ENCODE assay signal across 17 cellular contexts in genomic region chr16:48864055-48864454, GRCh38.
DNase-seq lines count a peak whose midpoint lies in the region; TF ChIP-seq lines count a peak whose summit lies in the region.
"Had no signal": no experiment of that assay in that cellular context is flagged by ENCODE, and none has a peak within 500 bp of the region (broad histone marks: within the 10 kb centered on the region; RNA-seq: fewer than 3 reads in every experiment).

No MANE protein-coding gene starts in this region.

- H3K27me3 ChIP-seq in OCI-LY1 (ENCODE audit: insufficient read depth, low read length) (no peaks in the 10 kb centered on the region), uterus (no peaks in the 10 kb centered on the region), SJCRH30 (no peaks in the 10 kb centered on the region)

- H3K9me3 ChIP-seq in OCI-LY1 (ENCODE audit: low read length) (no peaks in the 10 kb centered on the region), uterus (no peaks in the 10 kb centered on the region), SJCRH30 (replicated peaks) (no peaks in the 10 kb centered on the region)

- H3K27me3 Mint-ChIP-seq in endothelial cell (ENCODE audit: unreplicated experiment): no peaks in the 10 kb centered on the region
- H3K27me3 Mint-ChIP-seq: T-helper 17 cell had no signal

- H3K27ac ChIP-seq in C4-2B: no peak overlapping the region
- H3K27ac ChIP-seq in OCI-LY1 (ENCODE audit: low read depth, low read length, poor library complexity, severe bottlenecking): no peak overlapping the region
- H3K27ac ChIP-seq in uterus: no peak overlapping the region
- H3K27ac ChIP-seq in SJCRH30: no peak overlapping the region
- H3K27ac ChIP-seq: GM23248 had no signal

- H3K36me3 Mint-ChIP-seq in endothelial cell (ENCODE audit: low read depth, unreplicated experiment): no peaks in the 10 kb centered on the region

- H3K4me3 Mint-ChIP-seq in endothelial cell (ENCODE audit: unreplicated experiment): no peak overlapping the region
- H3K4me3 Mint-ChIP-seq: T-helper 17 cell had no signal

- no peak for TF ChIP-seq POLR2A in uterus (IDR thresholded peaks at IDR 0.05)

- H3K9me2 ChIP-seq in OCI-LY1 (ENCODE audit: low read depth, low read length): no peaks in the 10 kb centered on the region

- intact Hi-C loops in uterus (cut with DNase I; ENCODE audit: low total_unique reads): no loop called here

- H3K79me2 ChIP-seq in OCI-LY1 (ENCODE audit: insufficient read depth, low read length): no peaks in the 10 kb centered on the region

- no peak overlapping the region for H2AFZ ChIP-seq in OCI-LY1 (ENCODE audit: low read length)
- H2AFZ ChIP-seq: GM23248 had no signal

- 0 out of 2 replicates have a peak, but pooled peaks have one; percentile 10 for TF ChIP-seq CTCF in C4-2B (conservative IDR thresholded peaks at IDR 0.05)
- TF ChIP-seq CTCF in GM12875 (IDR thresholded peaks at IDR 0.05; ENCODE audit: borderline replicate concordance, insufficient read depth, low read depth, low read length): peak; percentile 26; the same call in 1 of the 2 replicates
- TF ChIP-seq CTCF in OCI-LY1 (IDR thresholded peaks at IDR 0.05; ENCODE audit: low read length): peak; percentile 25; the same call in 1 of the 2 replicates
- TF ChIP-seq CTCF in endothelial cell (IDR thresholded peaks at IDR 0.05; ENCODE audit: unreplicated experiment): peak; percentile 22
- no peak for TF ChIP-seq CTCF in uterus (IDR thresholded peaks at IDR 0.05)

- no peaks in the 10 kb centered on the region for H4K20me1 ChIP-seq in OCI-LY1 (ENCODE audit: insufficient read depth, low read length)

- H3K36me3 ChIP-seq in OCI-LY1 (ENCODE audit: insufficient read depth, low read length): no peaks in the 10 kb centered on the region
- H3K36me3 ChIP-seq in uterus: no peaks in the 10 kb centered on the region
- no peaks in the 10 kb centered on the region for H3K36me3 ChIP-seq in SJCRH30

- H3K4me2 ChIP-seq in OCI-LY1 (ENCODE audit: low read length): no peak overlapping the region

- H3K27ac Mint-ChIP-seq in endothelial cell (ENCODE audit: unreplicated experiment): no peak overlapping the region
- H3K27ac Mint-ChIP-seq: T-helper 17 cell had no signal

- H3K4me1 Mint-ChIP-seq in endothelial cell (ENCODE audit: unreplicated experiment): no peaks in the 10 kb centered on the region
- H3K4me1 Mint-ChIP-seq: T-helper 17 cell had no signal

- H3F3A ChIP-seq in OCI-LY1 (ENCODE audit: insufficient read depth, low read length): no peaks in the 10 kb centered on the region

- H3K4me1 ChIP-seq in OCI-LY1 (ENCODE audit: insufficient read depth, low read length, severe bottlenecking) (no peaks in the 10 kb centered on the region), uterus (no peaks in the 10 kb centered on the region), SJCRH30 (no peaks in the 10 kb centered on the region)

- H3K4me3 ChIP-seq in GM12875 (ENCODE audit: low read depth, low read length) (no peak overlapping the region), OCI-LY1 (ENCODE audit: low read depth, low read length, poor library complexity, severe bottlenecking) (no peak overlapping the region), uterus (no peak overlapping the region), SJCRH30 (no peak overlapping the region)
- H3K4me3 ChIP-seq: GM23248 had no signal

- H3K9me3 Mint-ChIP-seq in endothelial cell (ENCODE audit: unreplicated experiment): no peaks in the 10 kb centered on the region

- H3K9ac ChIP-seq in OCI-LY1 (ENCODE audit: low read length): no peak overlapping the region
- H3K9ac ChIP-seq: GM23248 had no signal

- DNase-seq in endothelial cell (ENCODE audit: low spot score) (no peak), uterus (no peak), SJCRH30 (no peak), NCI-H446 treated with DMSO at 0.1 percent for 48 hours (lab: John Stamatoyannopoulos, UW) (no peak)
- DNase-seq in stimulated activated CD4-positive, alpha-beta T cell treated with anti-CD3 and anti-CD28 coated beads, Interleukin-1b, Interleukin-23, amount 100 ng/mL, for 48 hours: no peak
- DNase-seq: DMS79 treated with DMSO at 0.1 percent for 48 hours; GF-D8; GM23248; IMR-90; NCI-H1436 treated with DMSO at 0.1 percent for 48 hours; NCI-H2081 treated with DMSO at 0.1 percent for 48 hours; NCI-H526; NK-92 treated with Interleukin-12 subunit alpha and Interleukin-12 subunit beta, amount 100 ng/mL, for 24 hours; T-helper 17 cell had no signal

Comparison
In these comparisons a context has a peak if more than half of its experiments do, and no peak if none do; other contexts are left out.
1. CTCF ChIP-seq: peak in C4-2B (single experiment), GM12875 (single experiment), OCI-LY1 (single experiment) and endothelial cell (single experiment); none in uterus (0 of 4).